Comparison of ENCODE assay signal across 1 cellular context in the genomic region with DNA sequence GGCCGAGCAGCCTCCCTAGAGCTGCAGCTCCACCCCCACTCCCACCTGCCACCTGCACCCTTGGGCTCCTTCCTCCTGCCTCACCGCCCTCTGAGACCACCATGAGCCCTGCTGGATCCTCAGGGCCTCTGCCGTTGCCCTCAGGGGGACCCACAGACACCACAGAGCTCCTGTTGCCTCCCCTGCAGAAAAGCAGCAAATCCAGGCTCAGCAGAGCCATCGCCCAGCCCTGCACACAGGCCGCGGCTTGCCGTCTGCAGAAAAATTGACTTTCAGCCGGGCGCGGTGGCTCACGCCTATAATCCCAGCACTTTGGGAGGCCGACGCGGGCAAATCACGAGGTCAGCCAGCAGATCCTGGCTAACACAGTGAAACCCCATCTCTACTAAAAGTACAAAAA.
TF ChIP-seq lines count a peak whose summit lies in the region.

No MANE protein-coding gene starts in this region.

TF ChIP-seq in K562, 482 proteins besides CTCF, POLR2A, EP300 and RAD21:
- TF ChIP-seq POLR2G (IDR thresholded peaks at IDR 0.05; ENCODE audit: low read depth, low read length): peak; percentile 78
- peak; percentile 87 for TF ChIP-seq RBM22 (IDR thresholded peaks at IDR 0.05; ENCODE audit: low read depth, low read length, poor library complexity, severe bottlenecking)
- peak; percentile 25 for TF ChIP-seq FIP1L1 (IDR thresholded peaks at IDR 0.05; ENCODE audit: low read depth, low read length, poor library complexity, severe bottlenecking)
- TF ChIP-seq RBFOX2 (IDR thresholded peaks at IDR 0.05; ENCODE audit: low read depth, low read length): peak; percentile 53; the same call in 1 of the 2 replicates
- TF ChIP-seq, protein P1, sequence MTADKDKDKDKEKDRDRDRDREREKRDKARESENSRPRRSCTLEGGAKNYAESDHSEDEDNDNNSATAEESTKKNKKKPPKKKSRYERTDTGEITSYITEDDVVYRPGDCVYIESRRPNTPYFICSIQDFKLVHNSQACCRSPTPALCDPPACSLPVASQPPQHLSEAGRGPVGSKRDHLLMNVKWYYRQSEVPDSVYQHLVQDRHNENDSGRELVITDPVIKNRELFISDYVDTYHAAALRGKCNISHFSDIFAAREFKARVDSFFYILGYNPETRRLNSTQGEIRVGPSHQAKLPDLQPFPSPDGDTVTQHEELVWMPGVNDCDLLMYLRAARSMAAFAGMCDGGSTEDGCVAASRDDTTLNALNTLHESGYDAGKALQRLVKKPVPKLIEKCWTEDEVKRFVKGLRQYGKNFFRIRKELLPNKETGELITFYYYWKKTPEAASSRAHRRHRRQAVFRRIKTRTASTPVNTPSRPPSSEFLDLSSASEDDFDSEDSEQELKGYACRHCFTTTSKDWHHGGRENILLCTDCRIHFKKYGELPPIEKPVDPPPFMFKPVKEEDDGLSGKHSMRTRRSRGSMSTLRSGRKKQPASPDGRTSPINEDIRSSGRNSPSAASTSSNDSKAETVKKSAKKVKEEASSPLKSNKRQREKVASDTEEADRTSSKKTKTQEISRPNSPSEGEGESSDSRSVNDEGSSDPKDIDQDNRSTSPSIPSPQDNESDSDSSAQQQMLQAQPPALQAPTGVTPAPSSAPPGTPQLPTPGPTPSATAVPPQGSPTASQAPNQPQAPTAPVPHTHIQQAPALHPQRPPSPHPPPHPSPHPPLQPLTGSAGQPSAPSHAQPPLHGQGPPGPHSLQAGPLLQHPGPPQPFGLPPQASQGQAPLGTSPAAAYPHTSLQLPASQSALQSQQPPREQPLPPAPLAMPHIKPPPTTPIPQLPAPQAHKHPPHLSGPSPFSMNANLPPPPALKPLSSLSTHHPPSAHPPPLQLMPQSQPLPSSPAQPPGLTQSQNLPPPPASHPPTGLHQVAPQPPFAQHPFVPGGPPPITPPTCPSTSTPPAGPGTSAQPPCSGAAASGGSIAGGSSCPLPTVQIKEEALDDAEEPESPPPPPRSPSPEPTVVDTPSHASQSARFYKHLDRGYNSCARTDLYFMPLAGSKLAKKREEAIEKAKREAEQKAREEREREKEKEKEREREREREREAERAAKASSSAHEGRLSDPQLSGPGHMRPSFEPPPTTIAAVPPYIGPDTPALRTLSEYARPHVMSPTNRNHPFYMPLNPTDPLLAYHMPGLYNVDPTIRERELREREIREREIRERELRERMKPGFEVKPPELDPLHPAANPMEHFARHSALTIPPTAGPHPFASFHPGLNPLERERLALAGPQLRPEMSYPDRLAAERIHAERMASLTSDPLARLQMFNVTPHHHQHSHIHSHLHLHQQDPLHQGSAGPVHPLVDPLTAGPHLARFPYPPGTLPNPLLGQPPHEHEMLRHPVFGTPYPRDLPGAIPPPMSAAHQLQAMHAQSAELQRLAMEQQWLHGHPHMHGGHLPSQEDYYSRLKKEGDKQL (CRISPR knock-in tag; IDR thresholded peaks at IDR 0.05; ENCODE audit: borderline replicate concordance): no peak
- TF ChIP-seq TCFL5 (CRISPR knock-in tag; conservative IDR thresholded peaks at IDR 0.05): no peak
- no peak for TF ChIP-seq HDAC6 (IDR thresholded peaks at IDR 0.05; ENCODE audit: low read depth, low read length)
